8 cellular contexts compared by ENCODE assay signal in genomic region chr19:45790942-45791341, GRCh38. TPM values are rescaled to one million over a fixed set of nuclear protein-coding genes. Genes with fewer than 3 reads are reported as not detected.
DNase-seq lines count a peak whose midpoint lies in the region; ATAC-seq lines count a peak whose summit lies in the region.

No MANE protein-coding gene starts in this region.

- H3K27ac ChIP-seq in CD4-positive, alpha-beta memory T cell (ENCODE audit: low read depth, low read length) = no peak overlapping the region
- no peak overlapping the region for H3K27ac ChIP-seq in naive thymus-derived CD4-positive, alpha-beta T cell (ENCODE audit: low read depth, low read length)

- H3K36me3 ChIP-seq in CD4-positive, alpha-beta memory T cell (ENCODE audit: insufficient read depth, low read length) = peaks cover 20% of the 10 kb centered on the region
- peaks cover 5 to 21% (median 10%) of the 10 kb centered on the region in 3 experiments for H3K36me3 ChIP-seq in naive thymus-derived CD4-positive, alpha-beta T cell (ENCODE audit: control insufficient read depth in 2 of 3, insufficient read depth in 3 of 3, low read length in 3 of 3)

- peak overlapping the region in 6 of 7 donors; percentile 1 to 96 (median 70) for H3K27ac Mint-ChIP-seq in CD4-positive, alpha-beta memory T cell
- no peak overlapping the region for H3K27ac Mint-ChIP-seq in activated T-helper 2 cell treated with anti-CD3 and anti-CD28 coated beads, Interferon-gamma antibody, Interleukin-2, Interleukin-4, amounts not matched to agents 10 μg/mL and 5 μg/mL and 100 μg/mL, durations not matched to agents 14 hours and 24 hours and 36 hours
- peak overlapping the region in 7 of 9 donors; percentile 6 to 86 (median 40) for H3K27ac Mint-ChIP-seq in naive thymus-derived CD4-positive, alpha-beta T cell

- intact Hi-C loops in CD4-positive, alpha-beta memory T cell (cut with micrococcal nuclease) = loop anchor here (10.0 kb wide), 1 partner anchor 204 kb away; the partner anchor contains the start of gene CCDC61
- intact Hi-C loops in activated T-helper 2 cell treated with anti-CD3 and anti-CD28 coated beads, Interferon-gamma antibody, Interleukin-2, Interleukin-4, amounts not matched to agents 10 μg/mL and 5 μg/mL and 100 μg/mL, durations not matched to agents 14 hours and 24 hours and 36 hours (cut with micrococcal nuclease) = no loop called here
- intact Hi-C loops in naive thymus-derived CD4-positive, alpha-beta T cell (cut with micrococcal nuclease) = loop anchor here in 1 of 2 donors (10.0 kb wide), 1 partner anchor 204 kb away; the partner anchor contains the start of gene CCDC61

- no peaks in the 10 kb centered on the region for H3K9me3 Mint-ChIP-seq in CD4-positive, alpha-beta memory T cell
- no peaks in the 10 kb centered on the region for H3K9me3 Mint-ChIP-seq in activated T-helper 2 cell treated with anti-CD3 and anti-CD28 coated beads, Interferon-gamma antibody, Interleukin-2, Interleukin-4, amounts not matched to agents 10 μg/mL and 5 μg/mL and 100 μg/mL, durations not matched to agents 14 hours and 24 hours and 36 hours
- H3K9me3 Mint-ChIP-seq in naive thymus-derived CD4-positive, alpha-beta T cell = peaks cover 0 to 2% (median 0%) of the 10 kb centered on the region in 11 donors

- H3K4me1 ChIP-seq in CD4-positive, alpha-beta memory T cell (ENCODE audit: insufficient read depth, low read length) = peaks cover 32% of the 10 kb centered on the region
- peaks cover 25 to 28% of the 10 kb centered on the region in 2 donors for H3K4me1 ChIP-seq in naive thymus-derived CD4-positive, alpha-beta T cell (ENCODE audit: control insufficient read depth in 2 of 2, insufficient read depth in 2 of 2, low read length in 2 of 2)

- peak; percentile 49 for ATAC-seq in naive thymus-derived CD4-positive, alpha-beta T cell
- ATAC-seq in HG02840 (IDR thresholded peaks at IDR 0.05; ENCODE audit: low FRiP score, unreplicated experiment) (no peak), HG03175 (IDR thresholded peaks at IDR 0.05; ENCODE audit: unreplicated experiment) (no peak), HG03135 (IDR thresholded peaks at IDR 0.05; ENCODE audit: unreplicated experiment) (no peak)

- H3K36me3 Mint-ChIP-seq in CD4-positive, alpha-beta memory T cell = peaks cover 32 to 45% of the 10 kb centered on the region in 2 donors
- peaks cover 56% of the 10 kb centered on the region for H3K36me3 Mint-ChIP-seq in activated T-helper 2 cell treated with anti-CD3 and anti-CD28 coated beads, Interferon-gamma antibody, Interleukin-2, Interleukin-4, amounts not matched to agents 10 μg/mL and 5 μg/mL and 100 μg/mL, durations not matched to agents 14 hours and 24 hours and 36 hours (ENCODE audit: low read depth)
- H3K36me3 Mint-ChIP-seq in naive thymus-derived CD4-positive, alpha-beta T cell = peaks cover 8 to 37% (median 23%) of the 10 kb centered on the region in 5 donors

- CTCF ChIA-PET in CD4-positive, alpha-beta memory T cell (lab: Charles Lee; ENCODE audit: partially characterized antibody) = interaction anchor here (1.1 to 1.3 kb wide), 3 partner anchors 8 to 21 kb away, joined by 4 to 6 read pairs (median 4); partner anchors contain the start of gene SIX5
- CTCF ChIA-PET in naive thymus-derived CD4-positive, alpha-beta T cell (lab: Charles Lee) = no interaction called here

- H3K4me3 ChIP-seq in CD4-positive, alpha-beta memory T cell (ENCODE audit: low read length in 2 of 2) = peak overlapping the region in 1 of 2 donors; percentile 62
- peak overlapping the region; percentile 61 for H3K4me3 ChIP-seq in naive thymus-derived CD4-positive, alpha-beta T cell (ENCODE audit: low read length)

- no peaks in the 10 kb centered on the region for H3K9me3 ChIP-seq in CD4-positive, alpha-beta memory T cell (ENCODE audit: control insufficient read depth in 1 of 2, low read length in 2 of 2)
- H3K9me3 ChIP-seq in naive thymus-derived CD4-positive, alpha-beta T cell (ENCODE audit: control insufficient read depth in 2 of 3, low read length in 3 of 3) = no peaks in the 10 kb centered on the region

- peaks cover 4% of the 10 kb centered on the region for H3K27me3 ChIP-seq in CD4-positive, alpha-beta memory T cell (ENCODE audit: insufficient read depth, low read length)
- H3K27me3 ChIP-seq in naive thymus-derived CD4-positive, alpha-beta T cell (ENCODE audit: control insufficient read depth in 2 of 2, insufficient read depth in 2 of 2, low read length in 2 of 2) = peaks cover 0 to 8% of the 10 kb centered on the region in 2 donors

- POLR2A ChIA-PET in CD4-positive, alpha-beta memory T cell (lab: Charles Lee; ENCODE audit: partially characterized antibody) = interaction anchor here (1.4 to 3.8 kb wide), 2 partner anchors 12 to 21 kb away, joined by 4 to 56 read pairs; partner anchors contain the start of gene SIX5
- POLR2A ChIA-PET in naive thymus-derived CD4-positive, alpha-beta T cell (lab: Charles Lee) = interaction anchor here (1.1 to 1.9 kb wide), 6 partner anchors 8 to 74 kb away, joined by 4 to 7 read pairs (median 4); partner anchors contain the start of genes DMPK and SIX5

- peaks cover 7 to 17% of the 10 kb centered on the region in 2 donors for H3K27me3 Mint-ChIP-seq in CD4-positive, alpha-beta memory T cell
- peaks cover 34% of the 10 kb centered on the region for H3K27me3 Mint-ChIP-seq in activated T-helper 2 cell treated with anti-CD3 and anti-CD28 coated beads, Interferon-gamma antibody, Interleukin-2, Interleukin-4, amounts not matched to agents 10 μg/mL and 5 μg/mL and 100 μg/mL, durations not matched to agents 14 hours and 24 hours and 36 hours (ENCODE audit: low read depth)
- peaks cover 5 to 72% (median 30%) of the 10 kb centered on the region in 5 donors for H3K27me3 Mint-ChIP-seq in naive thymus-derived CD4-positive, alpha-beta T cell

- DNase-seq in CD4-positive, alpha-beta memory T cell = peak; percentile 48 to 68 (median 62)
- peak; percentile 69 for DNase-seq in KG1 (lab: John Stamatoyannopoulos, UW)
- peak; percentile 55 for DNase-seq in activated T-helper 2 cell treated with anti-CD3 and anti-CD28 coated beads, Interferon-gamma antibody, Interleukin-2, Interleukin-4, amounts not matched to agents 10 μg/mL and 5 μg/mL and 100 μg/mL, durations not matched to agents 14 hours and 24 hours and 36 hours (ENCODE audit: low spot score)
- peak in 7 of 9 donors; percentile 45 to 62 (median 51) for DNase-seq in naive thymus-derived CD4-positive, alpha-beta T cell
- no peak for DNase-seq in stimulated activated CD4-positive, alpha-beta T cell treated with anti-CD3 and anti-CD28 coated beads, Interleukin-4, amount 100 ng/mL, for 1 hour

- H3K4me3 Mint-ChIP-seq in CD4-positive, alpha-beta memory T cell = peak overlapping the region; percentile 73 to 92 (median 88)
- H3K4me3 Mint-ChIP-seq in activated T-helper 2 cell treated with anti-CD3 and anti-CD28 coated beads, Interferon-gamma antibody, Interleukin-2, Interleukin-4, amounts not matched to agents 10 μg/mL and 5 μg/mL and 100 μg/mL, durations not matched to agents 14 hours and 24 hours and 36 hours (ENCODE audit: low read depth) = peak overlapping the region; percentile 87
- H3K4me3 Mint-ChIP-seq in naive thymus-derived CD4-positive, alpha-beta T cell = peak overlapping the region; percentile 81 to 93 (median 86)

- H3K4me1 Mint-ChIP-seq in CD4-positive, alpha-beta memory T cell = peaks cover 31 to 46% (median 36%) of the 10 kb centered on the region in 4 donors
- H3K4me1 Mint-ChIP-seq in activated T-helper 2 cell treated with anti-CD3 and anti-CD28 coated beads, Interferon-gamma antibody, Interleukin-2, Interleukin-4, amounts not matched to agents 10 μg/mL and 5 μg/mL and 100 μg/mL, durations not matched to agents 14 hours and 24 hours and 36 hours (ENCODE audit: low read depth) = peaks cover 27% of the 10 kb centered on the region
- H3K4me1 Mint-ChIP-seq in naive thymus-derived CD4-positive, alpha-beta T cell = peaks cover 31 to 44% (median 41%) of the 10 kb centered on the region in 7 donors

RNA-seq across cellular contexts. Expression of gene DMWD, which starts 1.7 kb away (rescaled TPM):
- 10 to 100 TPM; 49.3 to 52.6 TPM for total RNA-seq in CD4-positive, alpha-beta memory T cell
- polyA plus RNA-seq in CD4-positive, alpha-beta memory T cell = 10 to 100 TPM in 1 of 2 donors, 1 to 10 TPM in 1; 6.9 to 11.7 TPM
- total RNA-seq in activated T-helper 2 cell treated with anti-CD3 and anti-CD28 coated beads, Interferon-gamma antibody, Interleukin-2, Interleukin-4, amounts not matched to agents 10 μg/mL and 5 μg/mL and 100 μg/mL, durations not matched to agents 14 hours and 24 hours and 36 hours = 44.7 and 45.6 TPM in 2 replicates
- total RNA-seq in naive thymus-derived CD4-positive, alpha-beta T cell = 10 to 100 TPM; 18.7 to 43.2 (median 35.4) TPM
- polyA plus RNA-seq in naive thymus-derived CD4-positive, alpha-beta T cell = 1 to 10 TPM; 3.7 to 7.2 TPM

RNA-seq across cellular contexts. Expression of gene DMPK, which starts 8.7 kb away (rescaled TPM):
- 10 to 100 TPM; 30.8 to 32.9 TPM for total RNA-seq in CD4-positive, alpha-beta memory T cell
- 1 to 10 TPM in 1 of 2 donors, not detected in 1; 1.3 TPM for polyA plus RNA-seq in CD4-positive, alpha-beta memory T cell
- total RNA-seq in activated T-helper 2 cell treated with anti-CD3 and anti-CD28 coated beads, Interferon-gamma antibody, Interleukin-2, Interleukin-4, amounts not matched to agents 10 μg/mL and 5 μg/mL and 100 μg/mL, durations not matched to agents 14 hours and 24 hours and 36 hours = 22.0 and 23.4 TPM in 2 replicates
- 10 to 100 TPM; 15.0 to 33.9 (median 25.2) TPM for total RNA-seq in naive thymus-derived CD4-positive, alpha-beta T cell
- polyA plus RNA-seq in naive thymus-derived CD4-positive, alpha-beta T cell = 1 to 10 TPM in 1 of 2 donors, under 1 TPM in 1; 0.20 to 1.8 TPM

RNA-seq across cellular contexts. Expression of gene SIX5, which starts 21.9 kb away (rescaled TPM):
- 1 to 10 TPM; 1.5 to 1.7 TPM for total RNA-seq in CD4-positive, alpha-beta memory T cell
- polyA plus RNA-seq in CD4-positive, alpha-beta memory T cell = under 1 TPM in 1 of 2 donors, not detected in 1; 0.08 TPM
- total RNA-seq in activated T-helper 2 cell treated with anti-CD3 and anti-CD28 coated beads, Interferon-gamma antibody, Interleukin-2, Interleukin-4, amounts not matched to agents 10 μg/mL and 5 μg/mL and 100 μg/mL, durations not matched to agents 14 hours and 24 hours and 36 hours = 4.8 and 5.7 TPM in 2 replicates
- total RNA-seq in naive thymus-derived CD4-positive, alpha-beta T cell = 1 to 10 TPM in 4 of 5 experiments, under 1 TPM in 1; 0.92 to 2.3 (median 1.1) TPM
- under 1 TPM; 0.15 to 0.17 TPM for polyA plus RNA-seq in naive thymus-derived CD4-positive, alpha-beta T cell

RNA-seq across cellular contexts. Expression of gene RSPH6A, which starts 24.2 kb away (rescaled TPM):
- total RNA-seq in CD4-positive, alpha-beta memory T cell = under 1 TPM; 0.29 to 0.39 TPM
- not detected for polyA plus RNA-seq in CD4-positive, alpha-beta memory T cell
- 0.16 and 0.23 TPM in 2 replicates for total RNA-seq in activated T-helper 2 cell treated with anti-CD3 and anti-CD28 coated beads, Interferon-gamma antibody, Interleukin-2, Interleukin-4, amounts not matched to agents 10 μg/mL and 5 μg/mL and 100 μg/mL, durations not matched to agents 14 hours and 24 hours and 36 hours
- total RNA-seq in naive thymus-derived CD4-positive, alpha-beta T cell = under 1 TPM; 0.20 to 0.78 (median 0.56) TPM
- not detected for polyA plus RNA-seq in naive thymus-derived CD4-positive, alpha-beta T cell

RNA-seq across cellular contexts. Expression of gene MEIOSIN, which starts 57.7 kb away (rescaled TPM):
- total RNA-seq in CD4-positive, alpha-beta memory T cell = not detected
- polyA plus RNA-seq in CD4-positive, alpha-beta memory T cell = not detected
- total RNA-seq in activated T-helper 2 cell treated with anti-CD3 and anti-CD28 coated beads, Interferon-gamma antibody, Interleukin-2, Interleukin-4, amounts not matched to agents 10 μg/mL and 5 μg/mL and 100 μg/mL, durations not matched to agents 14 hours and 24 hours and 36 hours = not detected in 2 replicates
- total RNA-seq in naive thymus-derived CD4-positive, alpha-beta T cell = not detected
- polyA plus RNA-seq in naive thymus-derived CD4-positive, alpha-beta T cell = not detected
